Comparison of ENCODE assay signal across 9 cellular contexts in genomic region chr14:51847489-51847796, GRCh38. TPM values are rescaled to one million over a fixed set of nuclear protein-coding genes. Genes with fewer than 3 reads are reported as not detected.
DNase-seq lines count a peak whose midpoint lies in the region; ATAC-seq and TF ChIP-seq lines count a peak whose summit lies in the region.
"Had no signal": no experiment of that assay in that cellular context is flagged by ENCODE, and none has a peak within 500 bp of the region (broad histone marks: within the 10 kb centered on the region; RNA-seq: fewer than 3 reads in every experiment).

No MANE protein-coding gene starts in this region.

- H3K36me3 Mint-ChIP-seq in Calu3 (ENCODE audit: insufficient read depth, unreplicated experiment), result peaks cover 6% of the 10 kb centered on the region
- H3K36me3 Mint-ChIP-seq in central memory CD8-positive, alpha-beta T cell (ENCODE audit: insufficient read depth), result peaks cover 17% of the 10 kb centered on the region

- DNase-seq in Calu3 (no peak), neuronal stem cell (ENCODE audit: low spot score) (no peak), NK-92 (lab: John Stamatoyannopoulos, UW; ENCODE audit: unreplicated experiment) (no peak), sigmoid colon (no peak), NCI-H69 (lab: John Stamatoyannopoulos, UW) (no peak)
- DNase-seq in central memory CD8-positive, alpha-beta T cell (ENCODE audit: low spot score in 2 of 2), result no peak

- no peak overlapping the region for H4K8ac ChIP-seq in neuronal stem cell (ENCODE audit: low read depth, low read length)

- H3K18ac ChIP-seq in neuronal stem cell (ENCODE audit: low read length), result no peak overlapping the region

- H3K27ac ChIP-seq in KOPT-K1 (ENCODE audit: low read depth, low read length, poor library complexity, severe bottlenecking), result peak overlapping the region; percentile 94
- peak overlapping the region; percentile 78 for H3K27ac ChIP-seq in neuronal stem cell (replicated peaks; ENCODE audit: low read length)
- H3K27ac ChIP-seq in sigmoid colon, result peak overlapping the region in 1 of 4 donors; percentile 22
- H3K27ac ChIP-seq: thyroid gland had no signal

- TF ChIP-seq EP300 in sigmoid colon (IDR thresholded peaks at IDR 0.05), result no peak

- no peak for TF ChIP-seq POLR2A in sigmoid colon (IDR thresholded peaks at IDR 0.05)

- no peak overlapping the region for H2AK5ac ChIP-seq in neuronal stem cell (ENCODE audit: low read depth, low read length)

- no peaks in the 10 kb centered on the region for H3K79me1 ChIP-seq in neuronal stem cell (ENCODE audit: low read depth, low read length)

- H4K91ac ChIP-seq in neuronal stem cell (ENCODE audit: low read depth, low read length, poor library complexity), result no peak overlapping the region

- peak overlapping the region; percentile 86 for H3K27ac Mint-ChIP-seq in Calu3 (ENCODE audit: unreplicated experiment)
- peak overlapping the region; percentile 95 for H3K27ac Mint-ChIP-seq in central memory CD8-positive, alpha-beta T cell (ENCODE audit: low read depth)

- no peak for ATAC-seq in central memory CD8-positive, alpha-beta T cell (replicated peaks; ENCODE audit: extremely low read depth, poor library complexity, severe bottlenecking)
- no peak for ATAC-seq in GM21717 (IDR thresholded peaks at IDR 0.05; ENCODE audit: unreplicated experiment)

- no peak overlapping the region for H3K9ac ChIP-seq in neuronal stem cell (ENCODE audit: low read depth, low read length, poor library complexity)

- H3K27me3 Mint-ChIP-seq in Calu3 (ENCODE audit: unreplicated experiment), result peaks cover 3% of the 10 kb centered on the region
- H3K27me3 Mint-ChIP-seq in central memory CD8-positive, alpha-beta T cell, result no peaks in the 10 kb centered on the region

- peaks cover 4% of the 10 kb centered on the region for H3K9me3 Mint-ChIP-seq in Calu3 (ENCODE audit: low read depth, unreplicated experiment)
- peaks cover 6% of the 10 kb centered on the region for H3K9me3 Mint-ChIP-seq in central memory CD8-positive, alpha-beta T cell

- H3K27me3 ChIP-seq in neuronal stem cell (ENCODE audit: control insufficient read depth in 3 of 3, insufficient read depth in 3 of 3, low read depth in 1 of 3, low read length in 3 of 3) (no peaks in the 10 kb centered on the region), sigmoid colon (no peaks in the 10 kb centered on the region)
- H3K27me3 ChIP-seq: thyroid gland had no signal

- CTCF ChIA-PET in Calu3 (lab: Charles Lee), result no interaction called here

- H2AFZ ChIP-seq in neuronal stem cell (ENCODE audit: low read length), result peak overlapping the region; percentile 71

- no peaks in the 10 kb centered on the region for H3K36me3 ChIP-seq in KOPT-K1 (ENCODE audit: insufficient read depth, low read length)
- H3K36me3 ChIP-seq in neuronal stem cell (replicated peaks in 1 of 2; ENCODE audit: control insufficient read depth in 2 of 2, insufficient read depth in 2 of 2, low read length in 2 of 2), result no peaks in the 10 kb centered on the region
- H3K36me3 ChIP-seq in sigmoid colon, result no peaks in the 10 kb centered on the region
- H3K36me3 ChIP-seq: thyroid gland had no signal

- no peak overlapping the region for H3K4ac ChIP-seq in neuronal stem cell (ENCODE audit: low read length)

- H3K4me1 ChIP-seq in neuronal stem cell (ENCODE audit: control insufficient read depth in 2 of 2, insufficient read depth in 1 of 2, low read depth in 1 of 2, low read length in 2 of 2) (peaks cover 11 to 29% of the 10 kb centered on the region in 2 donors), sigmoid colon (no peaks in the 10 kb centered on the region)
- H3K4me1 ChIP-seq: thyroid gland had no signal

- H3K4me2 ChIP-seq in neuronal stem cell (ENCODE audit: insufficient read depth, low read length, poor library complexity, severe bottlenecking), result no peak overlapping the region

- no CpG with 5 or more reads among the region's 4 CpGs for WGBS in neuronal stem cell (ENCODE audit: extremely low coverage in 2 of 2, insufficient read length in 2 of 2, insufficient replicate concordance in 1 of 2), 2 donors
- 48 to 78% methylated on average over 4 of the region's 4 CpGs for WGBS in sigmoid colon, 2 donors

- H2BK15ac ChIP-seq in neuronal stem cell (ENCODE audit: low read length), result no peak overlapping the region

- H3K23ac ChIP-seq in neuronal stem cell (ENCODE audit: low read depth, low read length, poor library complexity), result no peak overlapping the region

- no peak overlapping the region for H2BK12ac ChIP-seq in neuronal stem cell (ENCODE audit: low read length)

- intact Hi-C loops in Calu3 (cut with micrococcal nuclease; ENCODE audit: unreplicated experiment), result no loop called here
- intact Hi-C loops in sigmoid colon (cut with DNase I), result no loop called here

- no peak overlapping the region for H2BK120ac ChIP-seq in neuronal stem cell (ENCODE audit: low read depth, low read length)

- peaks cover 8% of the 10 kb centered on the region for H3K4me1 Mint-ChIP-seq in Calu3 (ENCODE audit: low read depth, unreplicated experiment)
- peaks cover 66% of the 10 kb centered on the region for H3K4me1 Mint-ChIP-seq in central memory CD8-positive, alpha-beta T cell

- no peak for TF ChIP-seq CTCF in Calu3 (IDR thresholded peaks at IDR 0.05; ENCODE audit: unreplicated experiment)
- no peak for TF ChIP-seq CTCF in sigmoid colon (IDR thresholded peaks at IDR 0.05)

- H3K4me3 ChIP-seq in neuronal stem cell (ENCODE audit: low read length in 2 of 2) (peak overlapping the region in 1 of 2 donors; percentile 16), sigmoid colon (no peak overlapping the region)
- H3K4me3 ChIP-seq: thyroid gland had no signal

- H3K14ac ChIP-seq in neuronal stem cell (ENCODE audit: low read length), result no peak overlapping the region

- no peak overlapping the region for H3K4me3 Mint-ChIP-seq in Calu3 (ENCODE audit: low read depth, unreplicated experiment)
- H3K4me3 Mint-ChIP-seq in central memory CD8-positive, alpha-beta T cell, result peak overlapping the region; percentile 77

- H3K9me3 ChIP-seq in KOPT-K1 (ENCODE audit: insufficient read depth, low read length, poor library complexity, severe bottlenecking) (peaks cover 9% of the 10 kb centered on the region), neuronal stem cell (replicated peaks in 1 of 2; ENCODE audit: control insufficient read depth in 2 of 2, insufficient read depth in 1 of 2, low read depth in 1 of 2, low read length in 2 of 2) (no peaks in the 10 kb centered on the region), sigmoid colon (no peaks in the 10 kb centered on the region)
- H3K9me3 ChIP-seq: thyroid gland had no signal

- H2BK5ac ChIP-seq in neuronal stem cell (ENCODE audit: low read length), result peak overlapping the region; percentile 31

- no TSS peak for BruUV-seq in Calu3 (replicated peaks; lab: Mats Ljungman, UMichigan)

RNA-seq across cellular contexts. Expression of gene GNG2, which starts 13.0 kb away (rescaled TPM):
- total RNA-seq in Calu3 (2022), result not detected in 2 replicates
- 37.4 TPM for polyA plus RNA-seq in neuronal stem cell (2013, experiment 1 of 2)
- polyA plus RNA-seq in neuronal stem cell (2013, experiment 2 of 2), result 39.0 TPM
- total RNA-seq in sigmoid colon, result 10 to 100 TPM; 27.3 to 44.2 (median 29.1) TPM
- 10 to 100 TPM in 2 of 3 donors, 1 to 10 TPM in 1; 9.5 to 18.4 (median 16.8) TPM for polyA plus RNA-seq in sigmoid colon

Comparison
In these comparisons a context has a peak if more than half of its experiments do, and no peak if none do; other contexts are left out.
1. RNA of gene GNG2, which starts 13.0 kb away (total RNA-seq): 27.3 to 44.2 TPM in sigmoid colon; not detected in Calu3; every median in the first group is over 10 times any median in the second.